26 cellular contexts compared by ENCODE assay signal in the genomic region with DNA sequence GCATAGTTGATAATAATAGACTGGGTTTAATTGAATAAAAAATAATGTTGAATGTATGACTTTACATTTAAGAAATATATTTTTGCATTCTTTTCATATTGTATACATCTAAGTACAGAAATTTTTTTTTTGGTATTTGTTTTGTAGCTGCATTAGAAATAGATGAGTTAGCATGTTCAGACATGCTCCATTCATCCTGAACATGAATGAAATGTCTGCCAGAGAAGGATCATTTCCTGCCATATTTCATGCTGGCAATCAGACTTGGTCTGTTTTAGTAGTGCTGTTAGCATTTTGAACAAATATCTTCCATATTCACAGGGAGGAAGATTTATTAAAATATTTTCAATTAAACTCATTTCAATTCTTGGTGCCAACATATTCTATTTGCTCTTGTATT.
"Had no signal": no experiment of that assay in that cellular context is flagged by ENCODE, and none has a peak within 500 bp of the region (broad histone marks: within the 10 kb centered on the region; RNA-seq: fewer than 3 reads in every experiment).

No MANE protein-coding gene starts in this region.

- H3K9me3 Mint-ChIP-seq: activated CD4-positive, alpha-beta T cell treated with anti-CD3 and anti-CD28 coated beads, Interleukin-2, amount 10 ng/mL, durations not matched to agents 7 days and 5 days; activated CD8-positive, alpha-beta T cell treated with anti-CD3 and anti-CD28 coated beads for 36 hours; activated naive CD8-positive, alpha-beta T cell treated with anti-CD3 and anti-CD28 coated beads, Interleukin-2, amount 50 U/mL, for 24 hours; naive thymus-derived CD8-positive, alpha-beta T cell; neural progenitor cell; stimulated activated memory B cell treated with anti-CD40 and anti-IgM and Interleukin-4, amounts not matched to agents 10 μg/mL and 1 μg/mL and 100 μg/mL, for 72 hours had no signal

- H3K4me1 ChIP-seq: left lung, neural progenitor cell, sigmoid colon, stomach, suprapubic skin, tibial nerve had no signal

- H3K4me3 ChIP-seq: left lung, neural progenitor cell, sigmoid colon, smooth muscle cell, stomach, suprapubic skin, tibial nerve had no signal

- DNase-seq: activated CD4-positive, alpha-beta T cell treated with anti-CD3 and anti-CD28 coated beads, Interleukin-2, amount 10 ng/mL, durations not matched to agents 7 days and 5 days; activated CD4-positive, CD25-positive, alpha-beta regulatory T cell treated with anti-CD3 and anti-CD28 coated beads, Interleukin-2, amount 50 U/mL, for 72 hours; activated CD8-positive, alpha-beta memory T cell treated with anti-CD3 and anti-CD28 coated beads, Interleukin-2, amount 10 ng/mL, durations not matched to agents 7 days and 5 days; activated CD8-positive, alpha-beta T cell treated with anti-CD3 and anti-CD28 coated beads for 36 hours; activated gamma-delta T cell; activated naive CD4-positive, alpha-beta T cell treated with anti-CD3 and anti-CD28 coated beads, Interleukin-2, amount 50 U/mL, for 16 hours; activated naive CD8-positive, alpha-beta T cell treated with anti-CD3 and anti-CD28 coated beads, Interleukin-2, amount 50 U/mL, for 24 hours; activated T-cell treated with anti-CD3 and anti-CD28 coated beads for 4 hours; foreskin fibroblast; kidney glomerular epithelial cell; left lung; naive thymus-derived CD8-positive, alpha-beta T cell; retina; sigmoid colon; stimulated activated CD4-positive, alpha-beta T cell treated with anti-CD3 and anti-CD28 coated beads, Interleukin-15, amount 100 ng/mL, for 24 hours; stomach; WERI-Rb-1 had no signal

- FAIRE-seq: TTC549, urothelium cell line had no signal

- H3K36me3 ChIP-seq: left lung, neural progenitor cell, sigmoid colon, stomach, suprapubic skin, tibial nerve, WERI-Rb-1 had no signal

- H3K27ac Mint-ChIP-seq: activated CD4-positive, alpha-beta T cell treated with anti-CD3 and anti-CD28 coated beads, Interleukin-2, amount 10 ng/mL, durations not matched to agents 7 days and 5 days; activated CD8-positive, alpha-beta memory T cell treated with anti-CD3 and anti-CD28 coated beads, Interleukin-2, amount 10 ng/mL, durations not matched to agents 7 days and 5 days; activated CD8-positive, alpha-beta T cell treated with anti-CD3 and anti-CD28 coated beads for 36 hours; activated naive CD8-positive, alpha-beta T cell treated with anti-CD3 and anti-CD28 coated beads, Interleukin-2, amount 50 U/mL, for 24 hours; mesothelial cell of epicardium; naive thymus-derived CD8-positive, alpha-beta T cell; neural progenitor cell; progenitor cell of endocrine pancreas; stimulated activated memory B cell treated with anti-CD40 and anti-IgM and Interleukin-4, amounts not matched to agents 10 μg/mL and 1 μg/mL and 100 μg/mL, for 72 hours had no signal

- H3K27me3 Mint-ChIP-seq: activated CD4-positive, alpha-beta T cell treated with anti-CD3 and anti-CD28 coated beads, Interleukin-2, amount 10 ng/mL, durations not matched to agents 7 days and 5 days; activated CD8-positive, alpha-beta memory T cell treated with anti-CD3 and anti-CD28 coated beads, Interleukin-2, amount 10 ng/mL, durations not matched to agents 7 days and 5 days; activated CD8-positive, alpha-beta T cell treated with anti-CD3 and anti-CD28 coated beads for 36 hours; activated naive CD8-positive, alpha-beta T cell treated with anti-CD3 and anti-CD28 coated beads, Interleukin-2, amount 50 U/mL, for 24 hours; progenitor cell of endocrine pancreas; stimulated activated memory B cell treated with anti-CD40 and anti-IgM and Interleukin-4, amounts not matched to agents 10 μg/mL and 1 μg/mL and 100 μg/mL, for 72 hours had no signal

- H3K36me3 Mint-ChIP-seq: activated CD8-positive, alpha-beta memory T cell treated with anti-CD3 and anti-CD28 coated beads, Interleukin-2, amount 10 ng/mL, durations not matched to agents 7 days and 5 days; mesothelial cell of epicardium; naive thymus-derived CD8-positive, alpha-beta T cell; neural progenitor cell; stimulated activated memory B cell treated with anti-CD40 and anti-IgM and Interleukin-4, amounts not matched to agents 10 μg/mL and 1 μg/mL and 100 μg/mL, for 72 hours had no signal

- H3K4me3 Mint-ChIP-seq: activated CD4-positive, alpha-beta T cell treated with anti-CD3 and anti-CD28 coated beads, Interleukin-2, amount 10 ng/mL, durations not matched to agents 7 days and 5 days; activated CD8-positive, alpha-beta memory T cell treated with anti-CD3 and anti-CD28 coated beads, Interleukin-2, amount 10 ng/mL, durations not matched to agents 7 days and 5 days; activated CD8-positive, alpha-beta T cell treated with anti-CD3 and anti-CD28 coated beads for 36 hours; activated naive CD8-positive, alpha-beta T cell treated with anti-CD3 and anti-CD28 coated beads, Interleukin-2, amount 50 U/mL, for 24 hours; mesothelial cell of epicardium; naive thymus-derived CD8-positive, alpha-beta T cell; neural progenitor cell; stimulated activated memory B cell treated with anti-CD40 and anti-IgM and Interleukin-4, amounts not matched to agents 10 μg/mL and 1 μg/mL and 100 μg/mL, for 72 hours had no signal

- H3K4me1 Mint-ChIP-seq: activated CD4-positive, alpha-beta T cell treated with anti-CD3 and anti-CD28 coated beads, Interleukin-2, amount 10 ng/mL, durations not matched to agents 7 days and 5 days; activated CD8-positive, alpha-beta memory T cell treated with anti-CD3 and anti-CD28 coated beads, Interleukin-2, amount 10 ng/mL, durations not matched to agents 7 days and 5 days; activated naive CD8-positive, alpha-beta T cell treated with anti-CD3 and anti-CD28 coated beads, Interleukin-2, amount 50 U/mL, for 24 hours; mesothelial cell of epicardium; naive thymus-derived CD8-positive, alpha-beta T cell; neural progenitor cell; stimulated activated memory B cell treated with anti-CD40 and anti-IgM and Interleukin-4, amounts not matched to agents 10 μg/mL and 1 μg/mL and 100 μg/mL, for 72 hours had no signal

- H3K9ac ChIP-seq: neural progenitor cell had no signal

- H3K27ac ChIP-seq: left lung, neural progenitor cell, sigmoid colon, stomach, suprapubic skin, tibial nerve, WERI-Rb-1 had no signal

- H3K9me3 ChIP-seq: left lung, sigmoid colon, stomach, suprapubic skin, tibial nerve had no signal
